ENCODE assay signal across 24 cellular contexts in genomic region chr1:90810006-90810405, GRCh38.
"Had no signal": no experiment of that assay in that cellular context is flagged by ENCODE, and none has a peak within 500 bp of the region (broad histone marks: within the 10 kb centered on the region; RNA-seq: fewer than 3 reads in every experiment).

No MANE protein-coding gene starts in this region.

- H3K4me1 ChIP-seq: foreskin keratinocyte, left ventricle myocardium inferior, lower lobe of right lung, neural progenitor cell, pancreas, prostate gland, right lobe of liver, tibial nerve, upper lobe of right lung had no signal

- H3K4me3 ChIP-seq: left ventricle myocardium inferior, lower lobe of right lung, neural progenitor cell, pancreas, prostate gland, right lobe of liver, tibial nerve, upper lobe of right lung had no signal

- H3K36me3 Mint-ChIP-seq: mesothelial cell of epicardium; natural killer cell treated with Interleukin-12 subunit alpha and Interleukin-12 subunit beta and Interleukin-15 and Interleukin-18, amount 100 ng/mL, for 72 hours; stimulated activated effector memory CD8-positive, alpha-beta T cell treated with anti-CD3 and anti-CD28 coated beads, Interleukin-12 subunit alpha, Interleukin-12 subunit beta, amount 100 ng/mL, for 72 hours had no signal

- H3K4me1 Mint-ChIP-seq: immature natural killer cell; mesothelial cell of epicardium; neural progenitor cell; stimulated activated effector memory CD8-positive, alpha-beta T cell treated with anti-CD3 and anti-CD28 coated beads, Interleukin-12 subunit alpha, Interleukin-12 subunit beta, amount 100 ng/mL, for 72 hours had no signal

- H2AFZ ChIP-seq: neural progenitor cell had no signal

- H3K27ac Mint-ChIP-seq: dendritic cell treated with granulocyte-macrophage colony-stimulating factor and Interleukin-4, amounts not matched to agents 40 ng/mL and 50 ng/mL, for 4 days; immature natural killer cell; memory B cell; mesothelial cell of epicardium; natural killer cell treated with Interleukin-12 subunit alpha and Interleukin-12 subunit beta and Interleukin-15 and Interleukin-18, amount 100 ng/mL, for 72 hours; neural progenitor cell; stimulated activated effector memory CD8-positive, alpha-beta T cell treated with anti-CD3 and anti-CD28 coated beads, Interleukin-12 subunit alpha, Interleukin-12 subunit beta, amount 100 ng/mL, for 72 hours had no signal

- H3K36me3 ChIP-seq: left ventricle myocardium inferior, lower lobe of right lung, neural progenitor cell, pancreas, prostate gland, upper lobe of right lung had no signal

- H3K9ac ChIP-seq: neural progenitor cell had no signal

- H3K4me3 Mint-ChIP-seq: dendritic cell treated with granulocyte-macrophage colony-stimulating factor and Interleukin-4, amounts not matched to agents 40 ng/mL and 50 ng/mL, for 4 days; immature natural killer cell; memory B cell; mesothelial cell of epicardium; natural killer cell treated with Interleukin-12 subunit alpha and Interleukin-12 subunit beta and Interleukin-15 and Interleukin-18, amount 100 ng/mL, for 72 hours; neural progenitor cell; stimulated activated effector memory CD8-positive, alpha-beta T cell treated with anti-CD3 and anti-CD28 coated beads, Interleukin-12 subunit alpha, Interleukin-12 subunit beta, amount 100 ng/mL, for 72 hours had no signal

- FAIRE-seq: colon, endothelial cell of umbilical vein, kidney, pancreas had no signal

- DNase-seq: erythroblast; foreskin keratinocyte; immature natural killer cell; kidney; left cardiac atrium; left ventricle myocardium inferior; lower lobe of right lung; nucleus accumbens; pancreas; right lobe of liver; stimulated activated CD4-positive, alpha-beta T cell treated with anti-CD3 and anti-CD28 coated beads, Interleukin-4, amount 100 ng/mL, for 1 hour; stimulated activated CD8-positive, alpha-beta memory T cell treated with anti-CD3 and anti-CD28 coated beads, Interleukin-4, amount 100 ng/mL, for 48 hours; stimulated activated naive CD8-positive, alpha-beta T cell treated with anti-CD3 and anti-CD28 coated beads, Interleukin-15, Interleukin-2, amounts not matched to agents 100 U/mL and 50 U/mL, for 24 hours; upper lobe of right lung had no signal

- H3K27ac ChIP-seq: foreskin keratinocyte, left ventricle myocardium inferior, lower lobe of right lung, neural progenitor cell, pancreas, prostate gland, right lobe of liver, tibial nerve, upper lobe of right lung had no signal

- H3K9me3 Mint-ChIP-seq: dendritic cell treated with granulocyte-macrophage colony-stimulating factor and Interleukin-4, amounts not matched to agents 40 ng/mL and 50 ng/mL, for 4 days; natural killer cell treated with Interleukin-12 subunit alpha and Interleukin-12 subunit beta and Interleukin-15 and Interleukin-18, amount 100 ng/mL, for 72 hours; stimulated activated effector memory CD8-positive, alpha-beta T cell treated with anti-CD3 and anti-CD28 coated beads, Interleukin-12 subunit alpha, Interleukin-12 subunit beta, amount 100 ng/mL, for 72 hours had no signal

- ATAC-seq: foreskin keratinocyte; left cardiac atrium; lower lobe of right lung; natural killer cell treated with Interleukin-12 subunit alpha and Interleukin-12 subunit beta and Interleukin-15 and Interleukin-18, amount 100 ng/mL, for 72 hours; pancreas; right lobe of liver; stimulated activated effector memory CD8-positive, alpha-beta T cell treated with anti-CD3 and anti-CD28 coated beads, Interleukin-12 subunit alpha, Interleukin-12 subunit beta, amount 100 ng/mL, for 72 hours; stimulated activated naive CD8-positive, alpha-beta T cell treated with anti-CD3 and anti-CD28 coated beads, Interleukin-15, Interleukin-2, amounts not matched to agents 100 U/mL and 50 U/mL, for 24 hours; upper lobe of right lung had no signal

- H3K9me3 ChIP-seq: lower lobe of right lung, prostate gland, right lobe of liver, upper lobe of right lung had no signal

- H3K4me2 ChIP-seq: neural progenitor cell had no signal

- H3K27me3 ChIP-seq: foreskin keratinocyte, pancreas, right lobe of liver, tibial nerve, upper lobe of right lung had no signal
